Comparison of ENCODE assay signal across 1 cellular context in genomic region chr22:39313258-39314001, GRCh38.
TF ChIP-seq lines count a peak whose summit lies in the region.

No MANE protein-coding gene starts in this region.

TF ChIP-seq in HepG2, 621 proteins besides CTCF, POLR2A, EP300 and RAD21 (continues in another document):
- TF ChIP-seq POLR2AphosphoS5 (IDR thresholded peaks at IDR 0.05; ENCODE audit: low read depth, low read length): peak; percentile 33; the same call in 1 of the 2 replicates
- TF ChIP-seq ZNF142 (CRISPR knock-in tag; IDR thresholded peaks at IDR 0.05): no peak
- TF ChIP-seq AGO2 (optimal IDR thresholded peaks at IDR 0.05; ENCODE audit: low read depth, low read length): peak; percentile 84
- no peak for TF ChIP-seq POLR2AphosphoS2 (IDR thresholded peaks at IDR 0.05; ENCODE audit: low read depth, low read length)
- TF ChIP-seq, protein P1, sequence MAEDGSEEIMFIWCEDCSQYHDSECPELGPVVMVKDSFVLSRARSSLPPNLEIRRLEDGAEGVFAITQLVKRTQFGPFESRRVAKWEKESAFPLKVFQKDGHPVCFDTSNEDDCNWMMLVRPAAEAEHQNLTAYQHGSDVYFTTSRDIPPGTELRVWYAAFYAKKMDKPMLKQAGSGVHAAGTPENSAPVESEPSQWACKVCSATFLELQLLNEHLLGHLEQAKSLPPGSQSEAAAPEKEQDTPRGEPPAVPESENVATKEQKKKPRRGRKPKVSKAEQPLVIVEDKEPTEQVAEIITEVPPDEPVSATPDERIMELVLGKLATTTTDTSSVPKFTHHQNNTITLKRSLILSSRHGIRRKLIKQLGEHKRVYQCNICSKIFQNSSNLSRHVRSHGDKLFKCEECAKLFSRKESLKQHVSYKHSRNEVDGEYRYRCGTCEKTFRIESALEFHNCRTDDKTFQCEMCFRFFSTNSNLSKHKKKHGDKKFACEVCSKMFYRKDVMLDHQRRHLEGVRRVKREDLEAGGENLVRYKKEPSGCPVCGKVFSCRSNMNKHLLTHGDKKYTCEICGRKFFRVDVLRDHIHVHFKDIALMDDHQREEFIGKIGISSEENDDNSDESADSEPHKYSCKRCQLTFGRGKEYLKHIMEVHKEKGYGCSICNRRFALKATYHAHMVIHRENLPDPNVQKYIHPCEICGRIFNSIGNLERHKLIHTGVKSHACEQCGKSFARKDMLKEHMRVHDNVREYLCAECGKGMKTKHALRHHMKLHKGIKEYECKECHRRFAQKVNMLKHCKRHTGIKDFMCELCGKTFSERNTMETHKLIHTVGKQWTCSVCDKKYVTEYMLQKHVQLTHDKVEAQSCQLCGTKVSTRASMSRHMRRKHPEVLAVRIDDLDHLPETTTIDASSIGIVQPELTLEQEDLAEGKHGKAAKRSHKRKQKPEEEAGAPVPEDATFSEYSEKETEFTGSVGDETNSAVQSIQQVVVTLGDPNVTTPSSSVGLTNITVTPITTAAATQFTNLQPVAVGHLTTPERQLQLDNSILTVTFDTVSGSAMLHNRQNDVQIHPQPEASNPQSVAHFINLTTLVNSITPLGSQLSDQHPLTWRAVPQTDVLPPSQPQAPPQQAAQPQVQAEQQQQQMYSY (CRISPR knock-in tag; IDR thresholded peaks at IDR 0.05): no peak
- no peak for TF ChIP-seq ZNF431 (CRISPR knock-in tag; IDR thresholded peaks at IDR 0.05; ENCODE audit: borderline replicate concordance, low read depth)
- TF ChIP-seq, protein P2, sequence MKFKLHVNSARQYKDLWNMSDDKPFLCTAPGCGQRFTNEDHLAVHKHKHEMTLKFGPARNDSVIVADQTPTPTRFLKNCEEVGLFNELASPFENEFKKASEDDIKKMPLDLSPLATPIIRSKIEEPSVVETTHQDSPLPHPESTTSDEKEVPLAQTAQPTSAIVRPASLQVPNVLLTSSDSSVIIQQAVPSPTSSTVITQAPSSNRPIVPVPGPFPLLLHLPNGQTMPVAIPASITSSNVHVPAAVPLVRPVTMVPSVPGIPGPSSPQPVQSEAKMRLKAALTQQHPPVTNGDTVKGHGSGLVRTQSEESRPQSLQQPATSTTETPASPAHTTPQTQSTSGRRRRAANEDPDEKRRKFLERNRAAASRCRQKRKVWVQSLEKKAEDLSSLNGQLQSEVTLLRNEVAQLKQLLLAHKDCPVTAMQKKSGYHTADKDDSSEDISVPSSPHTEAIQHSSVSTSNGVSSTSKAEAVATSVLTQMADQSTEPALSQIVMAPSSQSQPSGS (CRISPR knock-in tag; IDR thresholded peaks at IDR 0.05): no peak
- TF ChIP-seq, protein P3, sequence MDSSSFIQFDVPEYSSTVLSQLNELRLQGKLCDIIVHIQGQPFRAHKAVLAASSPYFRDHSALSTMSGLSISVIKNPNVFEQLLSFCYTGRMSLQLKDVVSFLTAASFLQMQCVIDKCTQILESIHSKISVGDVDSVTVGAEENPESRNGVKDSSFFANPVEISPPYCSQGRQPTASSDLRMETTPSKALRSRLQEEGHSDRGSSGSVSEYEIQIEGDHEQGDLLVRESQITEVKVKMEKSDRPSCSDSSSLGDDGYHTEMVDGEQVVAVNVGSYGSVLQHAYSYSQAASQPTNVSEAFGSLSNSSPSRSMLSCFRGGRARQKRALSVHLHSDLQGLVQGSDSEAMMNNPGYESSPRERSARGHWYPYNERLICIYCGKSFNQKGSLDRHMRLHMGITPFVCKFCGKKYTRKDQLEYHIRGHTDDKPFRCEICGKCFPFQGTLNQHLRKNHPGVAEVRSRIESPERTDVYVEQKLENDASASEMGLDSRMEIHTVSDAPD (CRISPR knock-in tag; IDR thresholded peaks at IDR 0.05): no peak
- no peak for TF ChIP-seq NR0B2 (CRISPR knock-in tag; IDR thresholded peaks at IDR 0.05)
- 0 out of 2 replicates have a peak, but pooled peaks have one; percentile 7 for TF ChIP-seq ZNF687 (CRISPR knock-in tag; IDR thresholded peaks at IDR 0.05)
- TF ChIP-seq MTA3 (CRISPR knock-in tag; IDR thresholded peaks at IDR 0.05): no peak
- no peak for TF ChIP-seq ZNF20 (CRISPR knock-in tag; IDR thresholded peaks at IDR 0.05)
- no peak for TF ChIP-seq ZBTB49 (CRISPR knock-in tag; IDR thresholded peaks at IDR 0.05; ENCODE audit: borderline replicate concordance)
- no peak for TF ChIP-seq KAT2B (IDR thresholded peaks at IDR 0.05; ENCODE audit: borderline replicate concordance, low read depth, low read length)
- TF ChIP-seq ZNF713 (CRISPR knock-in tag; IDR thresholded peaks at IDR 0.05): no peak
- TF ChIP-seq THAP9 (CRISPR knock-in tag; IDR thresholded peaks at IDR 0.05; ENCODE audit: borderline replicate concordance): no peak
- TF ChIP-seq KDM6A (CRISPR knock-in tag; IDR thresholded peaks at IDR 0.05; ENCODE audit: low read depth): no peak
- TF ChIP-seq SP1 (IDR thresholded peaks at IDR 0.05): no peak
- TF ChIP-seq SP1 (CRISPR knock-in tag; IDR thresholded peaks at IDR 0.05): no peak
- TF ChIP-seq, protein P4, sequence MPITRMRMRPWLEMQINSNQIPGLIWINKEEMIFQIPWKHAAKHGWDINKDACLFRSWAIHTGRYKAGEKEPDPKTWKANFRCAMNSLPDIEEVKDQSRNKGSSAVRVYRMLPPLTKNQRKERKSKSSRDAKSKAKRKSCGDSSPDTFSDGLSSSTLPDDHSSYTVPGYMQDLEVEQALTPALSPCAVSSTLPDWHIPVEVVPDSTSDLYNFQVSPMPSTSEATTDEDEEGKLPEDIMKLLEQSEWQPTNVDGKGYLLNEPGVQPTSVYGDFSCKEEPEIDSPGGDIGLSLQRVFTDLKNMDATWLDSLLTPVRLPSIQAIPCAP (CRISPR knock-in tag; IDR thresholded peaks at IDR 0.05; ENCODE audit: low read depth): no peak
- TF ChIP-seq IKZF1 (IDR thresholded peaks at IDR 0.05): no peak
- TF ChIP-seq NR1H2 (CRISPR knock-in tag; IDR thresholded peaks at IDR 0.05; ENCODE audit: borderline replicate concordance, low read depth): no peak
- TF ChIP-seq ZNF331 (CRISPR knock-in tag; IDR thresholded peaks at IDR 0.05): no peak
- TF ChIP-seq ZNF709 (CRISPR knock-in tag; IDR thresholded peaks at IDR 0.05): no peak
- no peak for TF ChIP-seq ZNF724P (CRISPR knock-in tag; IDR thresholded peaks at IDR 0.05; ENCODE audit: borderline replicate concordance)
- TF ChIP-seq SSRP1 (CRISPR knock-in tag; IDR thresholded peaks at IDR 0.05): 0 out of 2 replicates have a peak, but pooled peaks have one; percentile 15
- no peak for TF ChIP-seq RFXAP (CRISPR knock-in tag; IDR thresholded peaks at IDR 0.05; ENCODE audit: borderline replicate concordance)
- peak; percentile 41 for TF ChIP-seq RBM22 (optimal IDR thresholded peaks at IDR 0.05; ENCODE audit: low read length)
- TF ChIP-seq, protein P5, sequence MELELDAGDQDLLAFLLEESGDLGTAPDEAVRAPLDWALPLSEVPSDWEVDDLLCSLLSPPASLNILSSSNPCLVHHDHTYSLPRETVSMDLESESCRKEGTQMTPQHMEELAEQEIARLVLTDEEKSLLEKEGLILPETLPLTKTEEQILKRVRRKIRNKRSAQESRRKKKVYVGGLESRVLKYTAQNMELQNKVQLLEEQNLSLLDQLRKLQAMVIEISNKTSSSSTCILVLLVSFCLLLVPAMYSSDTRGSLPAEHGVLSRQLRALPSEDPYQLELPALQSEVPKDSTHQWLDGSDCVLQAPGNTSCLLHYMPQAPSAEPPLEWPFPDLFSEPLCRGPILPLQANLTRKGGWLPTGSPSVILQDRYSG (CRISPR knock-in tag; IDR thresholded peaks at IDR 0.05): no peak
- no peak for TF ChIP-seq ELF1 (CRISPR knock-in tag; IDR thresholded peaks at IDR 0.05)
- no peak for TF ChIP-seq ZFP41 (CRISPR knock-in tag; IDR thresholded peaks at IDR 0.05; ENCODE audit: borderline replicate concordance)
